27 cellular contexts compared by ENCODE assay signal in genomic region chr13:96779691-96780090, GRCh38.
"Had no signal": no experiment of that assay in that cellular context is flagged by ENCODE, and none has a peak within 500 bp of the region (broad histone marks: within the 10 kb centered on the region; RNA-seq: fewer than 3 reads in every experiment).

No MANE protein-coding gene starts in this region.

- H3K4me1 Mint-ChIP-seq: activated CD4-positive, alpha-beta memory T cell treated with anti-CD3 and anti-CD28 coated beads, Interleukin-2, amount 10 ng/mL, durations not matched to agents 7 days and 5 days; activated CD4-positive, alpha-beta T cell treated with anti-CD3 and anti-CD28 coated beads, Interleukin-2, amount 10 ng/mL, durations not matched to agents 24 days and 14 days; activated T-helper 17 cell treated with anti-CD3 and anti-CD28 coated beads, Interleukin-2, amount 50 U/mL, for 72 hours; natural killer cell; T-helper 17 cell had no signal

- DNase-seq: activated CD4-positive, alpha-beta memory T cell treated with anti-CD3 and anti-CD28 coated beads, Interleukin-2, amount 10 ng/mL, durations not matched to agents 7 days and 5 days; activated CD4-positive, alpha-beta T cell treated with anti-CD3 and anti-CD28 coated beads, Interleukin-2, amount 10 ng/mL, durations not matched to agents 24 days and 14 days; activated CD4-positive, CD25-positive, alpha-beta regulatory T cell treated with anti-CD3 and anti-CD28 coated beads, Interleukin-2, amount 50 U/mL, for 72 hours; activated CD8-positive, alpha-beta memory T cell treated with anti-CD3 and anti-CD28 coated beads, Interleukin-2, amount 50 U/mL, for 48 hours; activated gamma-delta T cell treated with Interleukin-2 at 50 U/mL for 16 hours; activated naive CD4-positive, alpha-beta T cell treated with anti-CD3 and anti-CD28 coated beads, Interleukin-2, amount 50 U/mL, for 16 hours; activated T-cell treated with anti-CD3 and anti-CD28 coated beads, Interleukin-2, amount 50 U/mL, for 24 hours; amniotic stem cell; colonic mucosa; effector memory CD8-positive, alpha-beta T cell; erythroblast; foreskin melanocyte; left lung; lower lobe of right lung; mesendoderm; natural killer cell; posterior cingulate gyrus; right cardiac atrium; stimulated activated CD4-positive, alpha-beta T cell treated with anti-CD3 and anti-CD28 coated beads, Interleukin-12 subunit alpha, Interleukin-12 subunit beta, amount 100 ng/mL, for 4 hours; stimulated activated CD4-positive, alpha-beta T cell treated with anti-CD3 and anti-CD28 coated beads, Interleukin-4, amount 100 ng/mL, for 1 hour; T-helper 17 cell; T1000; thyroid gland; upper lobe of right lung had no signal

- H3K9me3 ChIP-seq: colonic mucosa, lower lobe of right lung, thyroid gland had no signal

- H3K36me3 ChIP-seq: colonic mucosa, left lung, lower lobe of right lung, thyroid gland, upper lobe of right lung had no signal

- H3K4me3 Mint-ChIP-seq: activated CD4-positive, alpha-beta memory T cell treated with anti-CD3 and anti-CD28 coated beads, Interleukin-2, amount 10 ng/mL, durations not matched to agents 7 days and 5 days; activated CD4-positive, alpha-beta T cell treated with anti-CD3 and anti-CD28 coated beads, Interleukin-2, amount 10 ng/mL, durations not matched to agents 24 days and 14 days; activated T-cell treated with anti-CD3 and anti-CD28 coated beads, Interleukin-2, amount 50 U/mL, for 24 hours; activated T-helper 17 cell treated with anti-CD3 and anti-CD28 coated beads, Interleukin-2, amount 50 U/mL, for 72 hours; effector memory CD8-positive, alpha-beta T cell; natural killer cell; stimulated activated naive CD8-positive, alpha-beta T cell treated with anti-CD3 and anti-CD28 coated beads, Interleukin-15, Interleukin-2, amounts not matched to agents 100 ng/mL and 50 ng/mL, for 24 hours; T-helper 17 cell had no signal

- ATAC-seq: activated T-helper 17 cell treated with anti-CD3 and anti-CD28 coated beads, Interleukin-2, amount 50 U/mL, for 72 hours; effector memory CD8-positive, alpha-beta T cell; left lung; lower lobe of right lung; natural killer cell; T-helper 17 cell; upper lobe of right lung had no signal

- H3K4me3 ChIP-seq: colonic mucosa, left lung, lower lobe of right lung, skin epidermis, thyroid gland, upper lobe of right lung had no signal

- H3K4me1 ChIP-seq: colonic mucosa, left lung, lower lobe of right lung, thyroid gland, upper lobe of right lung had no signal

- H3K27ac ChIP-seq: colonic mucosa, left lung, lower lobe of right lung, skin epidermis, thyroid gland, upper lobe of right lung had no signal

- H3K36me3 Mint-ChIP-seq: natural killer cell had no signal

- H3K27me3 Mint-ChIP-seq: activated CD4-positive, alpha-beta memory T cell treated with anti-CD3 and anti-CD28 coated beads, Interleukin-2, amount 10 ng/mL, durations not matched to agents 7 days and 5 days; activated CD4-positive, alpha-beta T cell treated with anti-CD3 and anti-CD28 coated beads, Interleukin-2, amount 10 ng/mL, durations not matched to agents 24 days and 14 days; activated T-cell treated with anti-CD3 and anti-CD28 coated beads, Interleukin-2, amount 50 U/mL, for 24 hours; activated T-helper 17 cell treated with anti-CD3 and anti-CD28 coated beads, Interleukin-2, amount 50 U/mL, for 72 hours; effector memory CD8-positive, alpha-beta T cell; stimulated activated naive CD8-positive, alpha-beta T cell treated with anti-CD3 and anti-CD28 coated beads, Interleukin-15, Interleukin-2, amounts not matched to agents 100 ng/mL and 50 ng/mL, for 24 hours; T-helper 17 cell had no signal

- H3K27me3 ChIP-seq: colonic mucosa, left lung, thyroid gland, upper lobe of right lung had no signal

- H3K27ac Mint-ChIP-seq: activated CD4-positive, alpha-beta memory T cell treated with anti-CD3 and anti-CD28 coated beads, Interleukin-2, amount 10 ng/mL, durations not matched to agents 7 days and 5 days; activated CD4-positive, alpha-beta T cell treated with anti-CD3 and anti-CD28 coated beads, Interleukin-2, amount 10 ng/mL, durations not matched to agents 24 days and 14 days; activated T-cell treated with anti-CD3 and anti-CD28 coated beads, Interleukin-2, amount 50 U/mL, for 24 hours; activated T-helper 17 cell treated with anti-CD3 and anti-CD28 coated beads, Interleukin-2, amount 50 U/mL, for 72 hours; effector memory CD8-positive, alpha-beta T cell; natural killer cell; stimulated activated naive CD8-positive, alpha-beta T cell treated with anti-CD3 and anti-CD28 coated beads, Interleukin-15, Interleukin-2, amounts not matched to agents 100 ng/mL and 50 ng/mL, for 24 hours; T-helper 17 cell had no signal
